In genomic region chrX:10016516-10017132, GRCh38 we compare ENCODE assay signal across 9 cellular contexts. TPM values are rescaled to one million over a fixed set of nuclear protein-coding genes. Genes with fewer than 3 reads are reported as not detected.
DNase-seq lines count a peak whose midpoint lies in the region; TF ChIP-seq lines count a peak whose summit lies in the region.
"Had no signal": no experiment of that assay in that cellular context is flagged by ENCODE, and none has a peak within 500 bp of the region (broad histone marks: within the 10 kb centered on the region; RNA-seq: fewer than 3 reads in every experiment).

No MANE protein-coding gene starts in this region.

- TF ChIP-seq EP300 in suprapubic skin (IDR thresholded peaks at IDR 0.05): no peak

- peaks cover 3% of the 10 kb centered on the region for H3K27me3 Mint-ChIP-seq in T-helper 1 cell treated with Interleukin-12 subunit alpha and Interleukin-12 subunit beta and Interleukin-4 antibody, amounts not matched to agents 30 μg/mL and 1 μg/mL, for 36 hours (ENCODE audit: low read depth)

- no peak for TF ChIP-seq CTCF in ascending aorta (IDR thresholded peaks at IDR 0.05)
- TF ChIP-seq CTCF in suprapubic skin (IDR thresholded peaks at IDR 0.05): no peak

- peak overlapping the region; percentile 71 for H3K27ac Mint-ChIP-seq in T-helper 1 cell treated with Interleukin-12 subunit alpha and Interleukin-12 subunit beta and Interleukin-4 antibody, amounts not matched to agents 30 μg/mL and 1 μg/mL, for 36 hours

- 61% methylated on average over 9 of the region's 11 CpGs for WGBS in suprapubic skin

- peaks cover 31% of the 10 kb centered on the region for H3K4me1 Mint-ChIP-seq in T-helper 1 cell treated with Interleukin-12 subunit alpha and Interleukin-12 subunit beta and Interleukin-4 antibody, amounts not matched to agents 30 μg/mL and 1 μg/mL, for 36 hours (ENCODE audit: low read depth)

- DNase-seq in T-helper 1 cell (no peak), ascending aorta (ENCODE audit: low spot score in 2 of 2) (no peak), suprapubic skin (ENCODE audit: low spot score in 2 of 2) (no peak), DMS79 treated with DMSO at 0.1 percent for 48 hours (lab: John Stamatoyannopoulos, UW) (no peak), middle frontal gyrus (ENCODE audit: extremely low spot score, low spot score) (no peak), NCI-H774 (lab: John Stamatoyannopoulos, UW) (no peak)
- DNase-seq: activated CD4-positive, alpha-beta T cell treated with anti-CD3 and anti-CD28 coated beads for 4 hours had no signal

- no peak for TF ChIP-seq POLR2A in suprapubic skin (IDR thresholded peaks at IDR 0.05)

- peak overlapping the region; percentile 84 to 91 for H3K27ac ChIP-seq in ascending aorta
- peak overlapping the region; percentile 38 for H3K27ac ChIP-seq in layer of hippocampus (ENCODE audit: low read depth, low read length)
- H3K27ac ChIP-seq in suprapubic skin: peak overlapping the region; percentile 77

- H3K27me3 ChIP-seq in ascending aorta: no peaks in the 10 kb centered on the region
- H3K27me3 ChIP-seq in layer of hippocampus (ENCODE audit: control insufficient read depth, insufficient read depth, low read length): no peaks in the 10 kb centered on the region
- no peaks in the 10 kb centered on the region for H3K27me3 ChIP-seq in suprapubic skin

- H3K36me3 Mint-ChIP-seq in T-helper 1 cell treated with Interleukin-12 subunit alpha and Interleukin-12 subunit beta and Interleukin-4 antibody, amounts not matched to agents 30 μg/mL and 1 μg/mL, for 36 hours (ENCODE audit: low read depth): peaks cover 22% of the 10 kb centered on the region

- intact Hi-C loops in ascending aorta (cut with DNase I): loop anchor here (2.0 to 5.0 kb wide), 2 partner anchors 34 to 81 kb away; no protein-coding TSS in a partner anchor

- H3K4me3 Mint-ChIP-seq in T-helper 1 cell treated with Interleukin-12 subunit alpha and Interleukin-12 subunit beta and Interleukin-4 antibody, amounts not matched to agents 30 μg/mL and 1 μg/mL, for 36 hours: peak overlapping the region; percentile 88

- peak overlapping the region; percentile 43 to 78 for H3K4me3 ChIP-seq in ascending aorta
- H3K4me3 ChIP-seq in suprapubic skin: peak overlapping the region; percentile 53

- H3K4me1 ChIP-seq in ascending aorta: peaks cover 0 to 5% of the 10 kb centered on the region in 2 donors
- H3K4me1 ChIP-seq in suprapubic skin: peaks cover 12% of the 10 kb centered on the region

- H3K9me3 ChIP-seq in ascending aorta: no peaks in the 10 kb centered on the region
- H3K9me3 ChIP-seq in suprapubic skin: no peaks in the 10 kb centered on the region

- H3K9me3 Mint-ChIP-seq in T-helper 1 cell treated with Interleukin-12 subunit alpha and Interleukin-12 subunit beta and Interleukin-4 antibody, amounts not matched to agents 30 μg/mL and 1 μg/mL, for 36 hours: no peaks in the 10 kb centered on the region

- H3K36me3 ChIP-seq in ascending aorta (no peaks in the 10 kb centered on the region), suprapubic skin (no peaks in the 10 kb centered on the region)

RNA-seq across cellular contexts. Expression of gene CLDN34, which starts 49.5 kb away (rescaled TPM):
- total RNA-seq in ascending aorta (not detected), suprapubic skin (1 to 10 TPM in 2 of 4 donors, not detected in 2; 1.1 to 2.3 TPM)
